1 cellular context compared by ENCODE assay signal in the genomic region with DNA sequence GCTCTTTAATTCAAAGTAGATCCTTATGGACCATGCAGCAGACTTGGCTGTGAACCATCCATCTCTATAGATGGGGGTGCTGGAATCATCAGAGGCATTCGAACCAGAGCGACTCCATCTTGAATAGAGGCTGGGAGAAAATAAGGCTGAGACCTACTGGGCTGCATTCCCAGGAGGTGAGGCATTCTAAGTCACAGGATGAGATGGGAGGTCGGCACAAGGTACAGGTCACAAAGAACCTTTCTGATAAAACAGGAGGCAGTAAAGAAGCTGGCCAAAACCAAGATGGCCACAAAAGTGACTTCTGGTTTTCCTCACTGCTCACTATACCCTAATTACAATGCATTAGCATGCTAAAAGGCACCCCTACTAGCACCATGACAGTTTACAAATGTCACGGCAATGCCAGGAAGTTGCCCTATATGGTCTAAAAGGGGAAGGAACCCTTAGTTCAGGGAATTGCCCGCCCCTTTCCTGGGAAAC.
TF ChIP-seq lines count a peak whose summit lies in the region.

No MANE protein-coding gene starts in this region.

TF ChIP-seq in K562, 482 proteins besides CTCF, POLR2A, EP300 and RAD21 (continued from another document and continues in another):
- no peak for TF ChIP-seq NR1H2 (CRISPR knock-in tag; IDR thresholded peaks at IDR 0.05)
- TF ChIP-seq RUNX1 (IDR thresholded peaks at IDR 0.05; ENCODE audit: low read depth): no peak
- TF ChIP-seq CHCHD3 (CRISPR knock-in tag; IDR thresholded peaks at IDR 0.05): no peak
- peak; percentile 84; the same call in 1 of the 2 replicates for TF ChIP-seq PYGO2 (tag; IDR thresholded peaks at IDR 0.05)
- TF ChIP-seq ZFP1 (CRISPR knock-in tag; IDR thresholded peaks at IDR 0.05): 0 out of 2 replicates have a peak, but pooled peaks have one; percentile 32
- TF ChIP-seq, protein P1, sequence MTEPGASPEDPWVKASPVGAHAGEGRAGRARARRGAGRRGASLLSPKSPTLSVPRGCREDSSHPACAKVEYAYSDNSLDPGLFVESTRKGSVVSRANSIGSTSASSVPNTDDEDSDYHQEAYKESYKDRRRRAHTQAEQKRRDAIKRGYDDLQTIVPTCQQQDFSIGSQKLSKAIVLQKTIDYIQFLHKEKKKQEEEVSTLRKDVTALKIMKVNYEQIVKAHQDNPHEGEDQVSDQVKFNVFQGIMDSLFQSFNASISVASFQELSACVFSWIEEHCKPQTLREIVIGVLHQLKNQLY (CRISPR knock-in tag; conservative IDR thresholded peaks at IDR 0.05): no peak
- TF ChIP-seq, protein P2, sequence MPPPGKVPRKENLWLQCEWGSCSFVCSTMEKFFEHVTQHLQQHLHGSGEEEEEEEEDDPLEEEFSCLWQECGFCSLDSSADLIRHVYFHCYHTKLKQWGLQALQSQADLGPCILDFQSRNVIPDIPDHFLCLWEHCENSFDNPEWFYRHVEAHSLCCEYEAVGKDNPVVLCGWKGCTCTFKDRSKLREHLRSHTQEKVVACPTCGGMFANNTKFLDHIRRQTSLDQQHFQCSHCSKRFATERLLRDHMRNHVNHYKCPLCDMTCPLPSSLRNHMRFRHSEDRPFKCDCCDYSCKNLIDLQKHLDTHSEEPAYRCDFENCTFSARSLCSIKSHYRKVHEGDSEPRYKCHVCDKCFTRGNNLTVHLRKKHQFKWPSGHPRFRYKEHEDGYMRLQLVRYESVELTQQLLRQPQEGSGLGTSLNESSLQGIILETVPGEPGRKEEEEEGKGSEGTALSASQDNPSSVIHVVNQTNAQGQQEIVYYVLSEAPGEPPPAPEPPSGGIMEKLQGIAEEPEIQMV (tag; conservative IDR thresholded peaks at IDR 0.05; ENCODE audit: low read depth): no peak
- TF ChIP-seq, protein P3, sequence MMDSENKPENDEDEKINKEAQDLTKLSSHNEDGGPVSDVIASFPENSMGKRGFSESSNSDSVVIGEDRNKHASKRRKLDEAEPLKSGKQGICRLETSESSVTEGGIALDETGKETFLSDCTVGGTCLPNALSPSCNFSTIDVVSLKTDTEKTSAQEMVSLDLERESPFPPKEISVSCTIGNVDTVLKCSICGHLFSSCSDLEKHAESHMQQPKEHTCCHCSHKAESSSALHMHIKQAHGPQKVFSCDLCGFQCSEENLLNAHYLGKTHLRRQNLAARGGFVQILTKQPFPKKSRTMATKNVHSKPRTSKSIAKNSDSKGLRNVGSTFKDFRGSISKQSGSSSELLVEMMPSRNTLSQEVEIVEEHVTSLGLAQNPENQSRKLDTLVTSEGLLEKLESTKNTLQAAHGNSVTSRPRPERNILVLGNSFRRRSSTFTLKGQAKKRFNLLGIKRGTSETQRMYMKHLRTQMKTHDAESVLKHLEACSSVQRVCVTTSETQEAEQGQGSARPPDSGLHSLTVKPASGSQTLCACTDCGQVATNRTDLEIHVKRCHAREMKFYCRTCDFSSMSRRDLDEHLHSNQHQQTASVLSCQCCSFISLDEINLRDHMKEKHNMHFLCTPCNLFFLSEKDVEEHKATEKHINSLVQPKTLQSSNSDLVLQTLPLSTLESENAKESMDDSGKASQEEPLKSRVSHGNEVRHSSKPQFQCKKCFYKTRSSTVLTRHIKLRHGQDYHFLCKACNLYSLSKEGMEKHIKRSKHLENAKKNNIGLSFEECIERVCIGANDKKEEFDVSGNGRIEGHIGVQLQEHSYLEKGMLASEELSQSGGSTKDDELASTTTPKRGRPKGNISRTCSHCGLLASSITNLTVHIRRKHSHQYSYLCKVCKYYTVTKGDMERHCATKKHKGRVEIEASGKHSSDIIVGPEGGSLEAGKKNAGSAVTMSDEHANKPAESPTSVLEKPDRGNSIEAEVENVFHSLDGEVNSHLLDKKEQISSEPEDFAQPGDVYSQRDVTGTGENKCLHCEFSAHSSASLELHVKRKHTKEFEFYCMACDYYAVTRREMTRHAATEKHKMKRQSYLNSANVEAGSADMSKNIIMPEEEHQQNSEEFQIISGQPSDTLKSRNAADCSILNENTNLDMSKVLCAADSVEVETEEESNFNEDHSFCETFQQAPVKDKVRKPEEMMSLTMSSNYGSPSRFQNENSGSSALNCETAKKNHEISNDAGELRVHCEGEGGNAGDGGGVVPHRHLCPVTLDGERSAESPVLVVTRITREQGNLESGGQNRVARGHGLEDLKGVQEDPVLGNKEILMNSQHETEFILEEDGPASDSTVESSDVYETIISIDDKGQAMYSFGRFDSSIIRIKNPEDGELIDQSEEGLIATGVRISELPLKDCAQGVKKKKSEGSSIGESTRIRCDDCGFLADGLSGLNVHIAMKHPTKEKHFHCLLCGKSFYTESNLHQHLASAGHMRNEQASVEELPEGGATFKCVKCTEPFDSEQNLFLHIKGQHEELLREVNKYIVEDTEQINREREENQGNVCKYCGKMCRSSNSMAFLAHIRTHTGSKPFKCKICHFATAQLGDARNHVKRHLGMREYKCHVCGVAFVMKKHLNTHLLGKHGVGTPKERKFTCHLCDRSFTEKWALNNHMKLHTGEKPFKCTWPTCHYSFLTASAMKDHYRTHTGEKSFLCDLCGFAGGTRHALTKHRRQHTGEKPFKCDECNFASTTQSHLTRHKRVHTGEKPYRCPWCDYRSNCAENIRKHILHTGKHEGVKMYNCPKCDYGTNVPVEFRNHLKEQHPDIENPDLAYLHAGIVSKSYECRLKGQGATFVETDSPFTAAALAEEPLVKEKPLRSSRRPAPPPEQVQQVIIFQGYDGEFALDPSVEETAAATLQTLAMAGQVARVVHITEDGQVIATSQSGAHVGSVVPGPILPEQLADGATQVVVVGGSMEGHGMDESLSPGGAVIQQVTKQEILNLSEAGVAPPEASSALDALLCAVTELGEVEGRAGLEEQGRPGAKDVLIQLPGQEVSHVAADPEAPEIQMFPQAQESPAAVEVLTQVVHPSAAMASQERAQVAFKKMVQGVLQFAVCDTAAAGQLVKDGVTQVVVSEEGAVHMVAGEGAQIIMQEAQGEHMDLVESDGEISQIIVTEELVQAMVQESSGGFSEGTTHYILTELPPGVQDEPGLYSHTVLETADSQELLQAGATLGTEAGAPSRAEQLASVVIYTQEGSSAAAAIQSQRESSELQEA (IDR thresholded peaks at IDR 0.05; ENCODE audit: low read depth): no peak
- TF ChIP-seq PML (IDR thresholded peaks at IDR 0.05; ENCODE audit: low read length): no peak
- TF ChIP-seq MIER1 (IDR thresholded peaks at IDR 0.05; ENCODE audit: low read depth): no peak
- TF ChIP-seq HCFC1 (IDR thresholded peaks at IDR 0.05; ENCODE audit: low read depth, low read length): no peak
- TF ChIP-seq ZNF586 (CRISPR knock-in tag; conservative IDR thresholded peaks at IDR 0.05): no peak
- TF ChIP-seq TAF7 (tag; IDR thresholded peaks at IDR 0.05): peak; percentile 68
- no peak for TF ChIP-seq POLR2H (tag; IDR thresholded peaks at IDR 0.05; ENCODE audit: low read depth)
- TF ChIP-seq ARNT (IDR thresholded peaks at IDR 0.05): no peak
- TF ChIP-seq, protein P4, sequence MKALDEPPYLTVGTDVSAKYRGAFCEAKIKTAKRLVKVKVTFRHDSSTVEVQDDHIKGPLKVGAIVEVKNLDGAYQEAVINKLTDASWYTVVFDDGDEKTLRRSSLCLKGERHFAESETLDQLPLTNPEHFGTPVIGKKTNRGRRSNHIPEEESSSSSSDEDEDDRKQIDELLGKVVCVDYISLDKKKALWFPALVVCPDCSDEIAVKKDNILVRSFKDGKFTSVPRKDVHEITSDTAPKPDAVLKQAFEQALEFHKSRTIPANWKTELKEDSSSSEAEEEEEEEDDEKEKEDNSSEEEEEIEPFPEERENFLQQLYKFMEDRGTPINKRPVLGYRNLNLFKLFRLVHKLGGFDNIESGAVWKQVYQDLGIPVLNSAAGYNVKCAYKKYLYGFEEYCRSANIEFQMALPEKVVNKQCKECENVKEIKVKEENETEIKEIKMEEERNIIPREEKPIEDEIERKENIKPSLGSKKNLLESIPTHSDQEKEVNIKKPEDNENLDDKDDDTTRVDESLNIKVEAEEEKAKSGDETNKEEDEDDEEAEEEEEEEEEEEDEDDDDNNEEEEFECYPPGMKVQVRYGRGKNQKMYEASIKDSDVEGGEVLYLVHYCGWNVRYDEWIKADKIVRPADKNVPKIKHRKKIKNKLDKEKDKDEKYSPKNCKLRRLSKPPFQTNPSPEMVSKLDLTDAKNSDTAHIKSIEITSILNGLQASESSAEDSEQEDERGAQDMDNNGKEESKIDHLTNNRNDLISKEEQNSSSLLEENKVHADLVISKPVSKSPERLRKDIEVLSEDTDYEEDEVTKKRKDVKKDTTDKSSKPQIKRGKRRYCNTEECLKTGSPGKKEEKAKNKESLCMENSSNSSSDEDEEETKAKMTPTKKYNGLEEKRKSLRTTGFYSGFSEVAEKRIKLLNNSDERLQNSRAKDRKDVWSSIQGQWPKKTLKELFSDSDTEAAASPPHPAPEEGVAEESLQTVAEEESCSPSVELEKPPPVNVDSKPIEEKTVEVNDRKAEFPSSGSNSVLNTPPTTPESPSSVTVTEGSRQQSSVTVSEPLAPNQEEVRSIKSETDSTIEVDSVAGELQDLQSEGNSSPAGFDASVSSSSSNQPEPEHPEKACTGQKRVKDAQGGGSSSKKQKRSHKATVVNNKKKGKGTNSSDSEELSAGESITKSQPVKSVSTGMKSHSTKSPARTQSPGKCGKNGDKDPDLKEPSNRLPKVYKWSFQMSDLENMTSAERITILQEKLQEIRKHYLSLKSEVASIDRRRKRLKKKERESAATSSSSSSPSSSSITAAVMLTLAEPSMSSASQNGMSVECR (CRISPR knock-in tag; IDR thresholded peaks at IDR 0.05): no peak
- no peak for TF ChIP-seq HNRNPL (IDR thresholded peaks at IDR 0.05; ENCODE audit: low read depth, low read length)
- TF ChIP-seq SAP30 (IDR thresholded peaks at IDR 0.05; ENCODE audit: borderline replicate concordance, insufficient read depth, low read depth, low read length, poor library complexity, severe bottlenecking): no peak
- TF ChIP-seq, protein P5, sequence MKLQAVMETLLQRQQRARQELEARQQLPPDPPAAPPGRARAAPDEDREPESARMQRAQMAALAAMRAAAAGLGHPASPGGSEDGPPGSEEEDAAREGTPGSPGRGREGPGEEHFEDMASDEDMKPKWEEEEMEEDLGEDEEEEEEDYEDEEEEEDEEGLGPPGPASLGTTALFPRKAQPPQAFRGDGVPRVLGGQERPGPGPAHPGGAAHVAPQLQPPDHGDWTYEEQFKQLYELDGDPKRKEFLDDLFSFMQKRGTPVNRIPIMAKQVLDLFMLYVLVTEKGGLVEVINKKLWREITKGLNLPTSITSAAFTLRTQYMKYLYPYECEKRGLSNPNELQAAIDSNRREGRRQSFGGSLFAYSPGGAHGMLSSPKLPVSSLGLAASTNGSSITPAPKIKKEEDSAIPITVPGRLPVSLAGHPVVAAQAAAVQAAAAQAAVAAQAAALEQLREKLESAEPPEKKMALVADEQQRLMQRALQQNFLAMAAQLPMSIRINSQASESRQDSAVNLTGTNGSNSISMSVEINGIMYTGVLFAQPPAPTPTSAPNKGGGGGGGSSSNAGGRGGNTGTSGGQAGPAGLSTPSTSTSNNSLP (IDR thresholded peaks at IDR 0.05; ENCODE audit: borderline replicate concordance, low read depth, low read length): no peak
- TF ChIP-seq ZNF124 (CRISPR knock-in tag; IDR thresholded peaks at IDR 0.05): no peak
- TF ChIP-seq, protein P6, sequence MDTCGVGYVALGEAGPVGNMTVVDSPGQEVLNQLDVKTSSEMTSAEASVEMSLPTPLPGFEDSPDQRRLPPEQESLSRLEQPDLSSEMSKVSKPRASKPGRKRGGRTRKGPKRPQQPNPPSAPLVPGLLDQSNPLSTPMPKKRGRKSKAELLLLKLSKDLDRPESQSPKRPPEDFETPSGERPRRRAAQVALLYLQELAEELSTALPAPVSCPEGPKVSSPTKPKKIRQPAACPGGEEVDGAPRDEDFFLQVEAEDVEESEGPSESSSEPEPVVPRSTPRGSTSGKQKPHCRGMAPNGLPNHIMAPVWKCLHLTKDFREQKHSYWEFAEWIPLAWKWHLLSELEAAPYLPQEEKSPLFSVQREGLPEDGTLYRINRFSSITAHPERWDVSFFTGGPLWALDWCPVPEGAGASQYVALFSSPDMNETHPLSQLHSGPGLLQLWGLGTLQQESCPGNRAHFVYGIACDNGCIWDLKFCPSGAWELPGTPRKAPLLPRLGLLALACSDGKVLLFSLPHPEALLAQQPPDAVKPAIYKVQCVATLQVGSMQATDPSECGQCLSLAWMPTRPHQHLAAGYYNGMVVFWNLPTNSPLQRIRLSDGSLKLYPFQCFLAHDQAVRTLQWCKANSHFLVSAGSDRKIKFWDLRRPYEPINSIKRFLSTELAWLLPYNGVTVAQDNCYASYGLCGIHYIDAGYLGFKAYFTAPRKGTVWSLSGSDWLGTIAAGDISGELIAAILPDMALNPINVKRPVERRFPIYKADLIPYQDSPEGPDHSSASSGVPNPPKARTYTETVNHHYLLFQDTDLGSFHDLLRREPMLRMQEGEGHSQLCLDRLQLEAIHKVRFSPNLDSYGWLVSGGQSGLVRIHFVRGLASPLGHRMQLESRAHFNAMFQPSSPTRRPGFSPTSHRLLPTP (IDR thresholded peaks at IDR 0.05; ENCODE audit: borderline replicate concordance, extremely low read depth, insufficient read length): no peak
- no peak for TF ChIP-seq ZC3H4 (CRISPR knock-in tag; IDR thresholded peaks at IDR 0.05; ENCODE audit: borderline replicate concordance)
- TF ChIP-seq, protein P7, sequence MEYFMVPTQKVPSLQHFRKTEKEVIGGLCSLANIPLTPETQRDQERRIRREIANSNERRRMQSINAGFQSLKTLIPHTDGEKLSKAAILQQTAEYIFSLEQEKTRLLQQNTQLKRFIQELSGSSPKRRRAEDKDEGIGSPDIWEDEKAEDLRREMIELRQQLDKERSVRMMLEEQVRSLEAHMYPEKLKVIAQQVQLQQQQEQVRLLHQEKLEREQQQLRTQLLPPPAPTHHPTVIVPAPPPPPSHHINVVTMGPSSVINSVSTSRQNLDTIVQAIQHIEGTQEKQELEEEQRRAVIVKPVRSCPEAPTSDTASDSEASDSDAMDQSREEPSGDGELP (CRISPR knock-in tag; IDR thresholded peaks at IDR 0.05; ENCODE audit: borderline replicate concordance): no peak
- TF ChIP-seq TCF7L2 (IDR thresholded peaks at IDR 0.05; ENCODE audit: low read depth, low read length): no peak
- TF ChIP-seq SAFB2 (IDR thresholded peaks at IDR 0.05; ENCODE audit: borderline replicate concordance, low read depth, low read length, severe bottlenecking): no peak
- no peak for TF ChIP-seq ATF1 (CRISPR knock-in tag; IDR thresholded peaks at IDR 0.05)
- no peak for TF ChIP-seq ATF1 (tag; IDR thresholded peaks at IDR 0.05)
- no peak for TF ChIP-seq SMARCA4 (IDR thresholded peaks at IDR 0.05)
- TF ChIP-seq ZNF764 (CRISPR knock-in tag; IDR thresholded peaks at IDR 0.05; ENCODE audit: low read depth): no peak
- no peak for TF ChIP-seq POLR3G (IDR thresholded peaks at IDR 0.05; ENCODE audit: extremely low read depth, insufficient read length, insufficient replicate concordance)
- 0 out of 2 replicates have a peak, but pooled peaks have one; percentile 46 for TF ChIP-seq PTRF (tag; IDR thresholded peaks at IDR 0.05)
- no peak for TF ChIP-seq ZNF77 (CRISPR knock-in tag; IDR thresholded peaks at IDR 0.05)
- TF ChIP-seq, protein P8, sequence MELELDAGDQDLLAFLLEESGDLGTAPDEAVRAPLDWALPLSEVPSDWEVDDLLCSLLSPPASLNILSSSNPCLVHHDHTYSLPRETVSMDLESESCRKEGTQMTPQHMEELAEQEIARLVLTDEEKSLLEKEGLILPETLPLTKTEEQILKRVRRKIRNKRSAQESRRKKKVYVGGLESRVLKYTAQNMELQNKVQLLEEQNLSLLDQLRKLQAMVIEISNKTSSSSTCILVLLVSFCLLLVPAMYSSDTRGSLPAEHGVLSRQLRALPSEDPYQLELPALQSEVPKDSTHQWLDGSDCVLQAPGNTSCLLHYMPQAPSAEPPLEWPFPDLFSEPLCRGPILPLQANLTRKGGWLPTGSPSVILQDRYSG (tag; conservative IDR thresholded peaks at IDR 0.05; ENCODE audit: low read depth): peak; percentile 96
- peak; percentile 93 for TF ChIP-seq HDAC8 (tag; IDR thresholded peaks at IDR 0.05)
- no peak for TF ChIP-seq CHD1 (IDR thresholded peaks at IDR 0.05; ENCODE audit: low read length)
- TF ChIP-seq HLTF (IDR thresholded peaks at IDR 0.05): no peak
- no peak for TF ChIP-seq ZNF551 (CRISPR knock-in tag; IDR thresholded peaks at IDR 0.05)
- no peak for TF ChIP-seq RFX1 (IDR thresholded peaks at IDR 0.05)
- no peak for TF ChIP-seq MTA2 (IDR thresholded peaks at IDR 0.05; ENCODE audit: low read depth)
